Comparison of ENCODE assay signal across 8 cellular contexts in genomic region chr2:230714122-230714453, GRCh38. TPM values are rescaled to one million over a fixed set of nuclear protein-coding genes. Genes with fewer than 3 reads are reported as not detected.
DNase-seq lines count a peak whose midpoint lies in the region; ATAC-seq and TF ChIP-seq lines count a peak whose summit lies in the region.

No MANE protein-coding gene starts in this region.

- H3K4me3 Mint-ChIP-seq in T-helper 1 cell treated with Interleukin-12 subunit alpha and Interleukin-12 subunit beta and Interleukin-4 antibody, amounts not matched to agents 30 μg/mL and 1 μg/mL, for 36 hours = peak overlapping the region; percentile 98

- H3K4me1 Mint-ChIP-seq in T-helper 1 cell treated with Interleukin-12 subunit alpha and Interleukin-12 subunit beta and Interleukin-4 antibody, amounts not matched to agents 30 μg/mL and 1 μg/mL, for 36 hours (ENCODE audit: low read depth) = peaks cover 41% of the 10 kb centered on the region

- DNase-seq in ELR (ENCODE audit: low read depth) (peak; percentile 87), dedifferentiated amniotic fluid mesenchymal stem cell (ENCODE audit: extremely low spot score) (peak; percentile 77), lower lobe of right lung (no peak), stomach (no peak)

- ATAC-seq in HG02610 (IDR thresholded peaks at IDR 0.05; ENCODE audit: unreplicated experiment) (peak; percentile 26), lower lobe of right lung (peak; percentile 7 to 64), HG03520 (IDR thresholded peaks at IDR 0.05; ENCODE audit: unreplicated experiment) (no peak), GM21576 (IDR thresholded peaks at IDR 0.05; ENCODE audit: unreplicated experiment) (no peak)

- TF ChIP-seq EP300 in stomach (IDR thresholded peaks at IDR 0.05) = no peak

- H3K27ac ChIP-seq in lower lobe of right lung (peak overlapping the region; percentile 97), stomach (peak overlapping the region; percentile 96 to 100 (median 98))

- H3K36me3 ChIP-seq in lower lobe of right lung (no peaks in the 10 kb centered on the region), stomach (no peaks in the 10 kb centered on the region)

- H3K9me3 ChIP-seq in lower lobe of right lung (no peaks in the 10 kb centered on the region), stomach (no peaks in the 10 kb centered on the region)

- WGBS in stomach, 5 donors = 0 to 3% (median 1%) methylated on average over 4 of the region's 4 CpGs

- peaks cover 31% of the 10 kb centered on the region for H3K36me3 Mint-ChIP-seq in T-helper 1 cell treated with Interleukin-12 subunit alpha and Interleukin-12 subunit beta and Interleukin-4 antibody, amounts not matched to agents 30 μg/mL and 1 μg/mL, for 36 hours (ENCODE audit: low read depth)

- peaks cover 59% of the 10 kb centered on the region for H3K4me1 ChIP-seq in lower lobe of right lung
- H3K4me1 ChIP-seq in stomach = peaks cover 32 to 63% (median 48%) of the 10 kb centered on the region in 4 donors

- no peaks in the 10 kb centered on the region for H3K9me3 Mint-ChIP-seq in T-helper 1 cell treated with Interleukin-12 subunit alpha and Interleukin-12 subunit beta and Interleukin-4 antibody, amounts not matched to agents 30 μg/mL and 1 μg/mL, for 36 hours

- H3K27me3 Mint-ChIP-seq in T-helper 1 cell treated with Interleukin-12 subunit alpha and Interleukin-12 subunit beta and Interleukin-4 antibody, amounts not matched to agents 30 μg/mL and 1 μg/mL, for 36 hours (ENCODE audit: low read depth) = no peaks in the 10 kb centered on the region

- intact Hi-C loops in lower lobe of right lung (cut with DNase I) = no loop called here
- intact Hi-C loops in stomach (cut with DNase I; ENCODE audit: low total_unique reads) = loop anchor here (10.0 kb wide), 1 partner anchor 91 kb away; no protein-coding TSS in a partner anchor

- no peak for TF ChIP-seq POLR2A in stomach (IDR thresholded peaks at IDR 0.05)

- H3K27me3 ChIP-seq in lower lobe of right lung (ENCODE audit: low read depth) (no peaks in the 10 kb centered on the region), stomach (no peaks in the 10 kb centered on the region)

- peak overlapping the region; percentile 93 for H3K27ac Mint-ChIP-seq in T-helper 1 cell treated with Interleukin-12 subunit alpha and Interleukin-12 subunit beta and Interleukin-4 antibody, amounts not matched to agents 30 μg/mL and 1 μg/mL, for 36 hours

- TF ChIP-seq CTCF in lower lobe of right lung (IDR thresholded peaks at IDR 0.05) (no peak), stomach (IDR thresholded peaks at IDR 0.05) (no peak)

- H3K4me3 ChIP-seq in lower lobe of right lung (peak overlapping the region; percentile 95), stomach (peak overlapping the region; percentile 74 to 99 (median 92))

RNA-seq across cellular contexts. Expression of gene CAB39, which starts 1.4 kb away (rescaled TPM):
- total RNA-seq in lower lobe of right lung (78.7 TPM), stomach (100 to 1,000 TPM in 1 of 5 donors, 10 to 100 TPM in 4; 83.9 to 126 (median 86.9) TPM)
- polyA plus RNA-seq in stomach = 10 to 100 TPM; 21.8 to 56.4 (median 36.9) TPM

Comparison
In these comparisons a context has a peak if more than half of its experiments do, and no peak if none do; other contexts are left out.
1. DNase-seq: peak in ELR (single experiment) and dedifferentiated amniotic fluid mesenchymal stem cell (single experiment); none in lower lobe of right lung (single experiment) and stomach (single experiment).
2. ATAC-seq: peak in HG02610 (single experiment) and lower lobe of right lung (2 of 2); none in HG03520 (single experiment) and GM21576 (single experiment).